In the genomic region with DNA sequence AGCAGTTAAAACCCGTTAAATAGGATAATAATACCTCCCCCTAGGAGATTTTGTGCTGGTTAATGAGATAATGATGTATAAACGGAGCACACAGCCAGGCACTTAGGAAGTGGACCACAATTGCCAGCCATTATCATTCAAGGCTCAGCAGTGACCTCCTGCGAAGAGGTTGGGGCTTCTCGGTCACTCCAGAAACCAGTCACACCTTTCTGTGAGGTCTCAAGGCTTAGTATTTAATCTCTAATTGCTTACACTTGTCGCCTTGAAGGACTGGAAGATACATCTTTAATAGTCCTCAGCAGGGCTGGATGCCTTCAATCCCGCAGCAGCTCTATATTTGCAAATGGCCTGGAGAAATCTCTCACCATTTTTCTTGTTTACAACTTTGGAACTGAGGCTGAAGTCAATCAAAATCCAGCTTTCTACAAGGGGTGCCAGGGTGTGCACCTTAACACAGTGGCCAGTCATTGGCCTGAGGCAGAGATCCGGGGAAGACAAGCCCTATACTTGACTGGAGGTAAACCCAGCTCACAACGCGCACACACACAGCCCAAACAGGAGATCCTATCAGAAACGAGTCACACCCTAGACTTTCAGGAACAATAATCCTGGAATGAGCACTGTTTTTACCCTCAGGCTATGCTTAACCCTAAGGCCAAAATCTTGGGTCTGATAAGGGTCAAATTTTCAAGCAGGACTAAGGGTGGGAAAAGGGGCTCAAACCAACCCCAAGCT, we compare ENCODE assay signal across 1 cellular context.
TF ChIP-seq lines count a peak whose summit lies in the region.

No MANE protein-coding gene starts in this region.

TF ChIP-seq in GM23338, 12 proteins besides CTCF, POLR2A, EP300 and RAD21 (continued from another document):
- TF ChIP-seq, protein P1, sequence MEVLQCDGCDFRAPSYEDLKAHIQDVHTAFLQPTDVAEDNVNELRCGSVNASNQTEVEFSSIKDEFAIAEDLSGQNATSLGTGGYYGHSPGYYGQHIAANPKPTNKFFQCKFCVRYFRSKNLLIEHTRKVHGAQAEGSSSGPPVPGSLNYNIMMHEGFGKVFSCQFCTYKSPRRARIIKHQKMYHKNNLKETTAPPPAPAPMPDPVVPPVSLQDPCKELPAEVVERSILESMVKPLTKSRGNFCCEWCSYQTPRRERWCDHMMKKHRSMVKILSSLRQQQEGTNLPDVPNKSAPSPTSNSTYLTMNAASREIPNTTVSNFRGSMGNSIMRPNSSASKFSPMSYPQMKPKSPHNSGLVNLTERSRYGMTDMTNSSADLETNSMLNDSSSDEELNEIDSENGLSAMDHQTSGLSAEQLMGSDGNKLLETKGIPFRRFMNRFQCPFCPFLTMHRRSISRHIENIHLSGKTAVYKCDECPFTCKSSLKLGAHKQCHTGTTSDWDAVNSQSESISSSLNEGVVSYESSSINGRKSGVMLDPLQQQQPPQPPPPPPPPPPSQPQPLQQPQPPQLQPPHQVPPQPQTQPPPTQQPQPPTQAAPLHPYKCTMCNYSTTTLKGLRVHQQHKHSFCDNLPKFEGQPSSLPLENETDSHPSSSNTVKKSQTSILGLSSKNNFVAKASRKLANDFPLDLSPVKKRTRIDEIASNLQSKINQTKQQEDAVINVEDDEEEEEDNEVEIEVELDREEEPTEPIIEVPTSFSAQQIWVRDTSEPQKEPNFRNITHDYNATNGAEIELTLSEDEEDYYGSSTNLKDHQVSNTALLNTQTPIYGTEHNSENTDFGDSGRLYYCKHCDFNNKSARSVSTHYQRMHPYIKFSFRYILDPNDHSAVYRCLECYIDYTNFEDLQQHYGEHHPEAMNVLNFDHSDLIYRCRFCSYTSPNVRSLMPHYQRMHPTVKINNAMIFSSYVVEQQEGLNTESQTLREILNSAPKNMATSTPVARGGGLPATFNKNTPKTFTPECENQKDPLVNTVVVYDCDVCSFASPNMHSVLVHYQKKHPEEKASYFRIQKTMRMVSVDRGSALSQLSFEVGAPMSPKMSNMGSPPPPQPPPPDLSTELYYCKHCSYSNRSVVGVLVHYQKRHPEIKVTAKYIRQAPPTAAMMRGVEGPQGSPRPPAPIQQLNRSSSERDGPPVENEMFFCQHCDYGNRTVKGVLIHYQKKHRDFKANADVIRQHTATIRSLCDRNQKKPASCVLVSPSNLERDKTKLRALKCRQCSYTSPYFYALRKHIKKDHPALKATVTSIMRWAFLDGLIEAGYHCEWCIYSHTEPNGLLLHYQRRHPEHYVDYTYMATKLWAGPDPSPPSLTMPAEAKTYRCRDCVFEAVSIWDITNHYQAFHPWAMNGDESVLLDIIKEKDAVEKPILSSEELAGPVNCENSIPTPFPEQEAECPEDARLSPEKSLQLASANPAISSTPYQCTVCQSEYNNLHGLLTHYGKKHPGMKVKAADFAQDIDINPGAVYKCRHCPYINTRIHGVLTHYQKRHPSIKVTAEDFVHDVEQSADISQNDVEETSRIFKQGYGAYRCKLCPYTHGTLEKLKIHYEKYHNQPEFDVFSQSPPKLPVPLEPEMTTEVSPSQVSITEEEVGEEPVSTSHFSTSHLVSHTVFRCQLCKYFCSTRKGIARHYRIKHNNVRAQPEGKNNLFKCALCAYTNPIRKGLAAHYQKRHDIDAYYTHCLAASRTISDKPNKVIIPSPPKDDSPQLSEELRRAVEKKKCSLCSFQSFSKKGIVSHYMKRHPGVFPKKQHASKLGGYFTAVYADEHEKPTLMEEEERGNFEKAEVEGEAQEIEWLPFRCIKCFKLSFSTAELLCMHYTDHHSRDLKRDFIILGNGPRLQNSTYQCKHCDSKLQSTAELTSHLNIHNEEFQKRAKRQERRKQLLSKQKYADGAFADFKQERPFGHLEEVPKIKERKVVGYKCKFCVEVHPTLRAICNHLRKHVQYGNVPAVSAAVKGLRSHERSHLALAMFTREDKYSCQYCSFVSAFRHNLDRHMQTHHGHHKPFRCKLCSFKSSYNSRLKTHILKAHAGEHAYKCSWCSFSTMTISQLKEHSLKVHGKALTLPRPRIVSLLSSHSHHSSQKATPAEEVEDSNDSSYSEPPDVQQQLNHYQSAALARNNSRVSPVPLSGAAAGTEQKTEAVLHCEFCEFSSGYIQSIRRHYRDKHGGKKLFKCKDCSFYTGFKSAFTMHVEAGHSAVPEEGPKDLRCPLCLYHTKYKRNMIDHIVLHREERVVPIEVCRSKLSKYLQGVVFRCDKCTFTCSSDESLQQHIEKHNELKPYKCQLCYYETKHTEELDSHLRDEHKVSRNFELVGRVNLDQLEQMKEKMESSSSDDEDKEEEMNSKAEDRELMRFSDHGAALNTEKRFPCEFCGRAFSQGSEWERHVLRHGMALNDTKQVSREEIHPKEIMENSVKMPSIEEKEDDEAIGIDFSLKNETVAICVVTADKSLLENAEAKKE (CRISPR knock-in tag; IDR thresholded peaks at IDR 0.05) = no peak
- TF ChIP-seq, protein P2, sequence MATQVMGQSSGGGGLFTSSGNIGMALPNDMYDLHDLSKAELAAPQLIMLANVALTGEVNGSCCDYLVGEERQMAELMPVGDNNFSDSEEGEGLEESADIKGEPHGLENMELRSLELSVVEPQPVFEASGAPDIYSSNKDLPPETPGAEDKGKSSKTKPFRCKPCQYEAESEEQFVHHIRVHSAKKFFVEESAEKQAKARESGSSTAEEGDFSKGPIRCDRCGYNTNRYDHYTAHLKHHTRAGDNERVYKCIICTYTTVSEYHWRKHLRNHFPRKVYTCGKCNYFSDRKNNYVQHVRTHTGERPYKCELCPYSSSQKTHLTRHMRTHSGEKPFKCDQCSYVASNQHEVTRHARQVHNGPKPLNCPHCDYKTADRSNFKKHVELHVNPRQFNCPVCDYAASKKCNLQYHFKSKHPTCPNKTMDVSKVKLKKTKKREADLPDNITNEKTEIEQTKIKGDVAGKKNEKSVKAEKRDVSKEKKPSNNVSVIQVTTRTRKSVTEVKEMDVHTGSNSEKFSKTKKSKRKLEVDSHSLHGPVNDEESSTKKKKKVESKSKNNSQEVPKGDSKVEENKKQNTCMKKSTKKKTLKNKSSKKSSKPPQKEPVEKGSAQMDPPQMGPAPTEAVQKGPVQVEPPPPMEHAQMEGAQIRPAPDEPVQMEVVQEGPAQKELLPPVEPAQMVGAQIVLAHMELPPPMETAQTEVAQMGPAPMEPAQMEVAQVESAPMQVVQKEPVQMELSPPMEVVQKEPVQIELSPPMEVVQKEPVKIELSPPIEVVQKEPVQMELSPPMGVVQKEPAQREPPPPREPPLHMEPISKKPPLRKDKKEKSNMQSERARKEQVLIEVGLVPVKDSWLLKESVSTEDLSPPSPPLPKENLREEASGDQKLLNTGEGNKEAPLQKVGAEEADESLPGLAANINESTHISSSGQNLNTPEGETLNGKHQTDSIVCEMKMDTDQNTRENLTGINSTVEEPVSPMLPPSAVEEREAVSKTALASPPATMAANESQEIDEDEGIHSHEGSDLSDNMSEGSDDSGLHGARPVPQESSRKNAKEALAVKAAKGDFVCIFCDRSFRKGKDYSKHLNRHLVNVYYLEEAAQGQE (IDR thresholded peaks at IDR 0.05; ENCODE audit: unreplicated experiment) = no peak
- no peak for TF ChIP-seq NANOG (IDR thresholded peaks at IDR 0.05; ENCODE audit: borderline replicate concordance)
